Comparison of ENCODE assay signal across 8 cellular contexts in genomic region chr10:87095241-87095945, GRCh38. TPM values are rescaled to one million over a fixed set of nuclear protein-coding genes. Genes with fewer than 3 reads are reported as not detected.
A peak's percentile ranks its signal among the peaks of the same experiment; 100 is the strongest.
DNase-seq lines count a peak whose midpoint lies in the region; ATAC-seq and TF ChIP-seq lines count a peak whose summit lies in the region.

No MANE protein-coding gene starts in this region.

- POLR2A ChIA-PET in T-cell (lab: Charles Lee), result interaction anchor here in 1 of 2 donors (1.0 kb wide), 3 partner anchors 8 to 12 kb away, joined by 3 to 8 read pairs (median 4); no protein-coding TSS in a partner anchor

- H3K36me3 Mint-ChIP-seq in T-cell, result peaks cover 12% of the 10 kb centered on the region

- no peaks in the 10 kb centered on the region for H3K27me3 Mint-ChIP-seq in T-cell

- peak overlapping the region; percentile 84 to 86 (median 85) for H3K4me3 Mint-ChIP-seq in T-cell

- CTCF ChIA-PET in T-cell (lab: Charles Lee), result interaction anchor here in 1 of 2 donors (0.6 to 1.0 kb wide), 2 partner anchors 11 to 13 kb away, joined by 3 to 4 read pairs; no protein-coding TSS in a partner anchor

- no peaks in the 10 kb centered on the region for H3K27me3 ChIP-seq in HUES64 (ENCODE audit: insufficient read depth, low read length)
- H3K27me3 ChIP-seq in adrenal gland, result no peaks in the 10 kb centered on the region
- no peaks in the 10 kb centered on the region for H3K27me3 ChIP-seq in uterus

- ATAC-seq in GM21515 (IDR thresholded peaks at IDR 0.05; ENCODE audit: unreplicated experiment) (peak; percentile 49), T-cell (replicated peaks in 1 of 4) (peak; percentile 58 to 68 (median 64)), left ventricle myocardium superior (peak; percentile 89)

- H3K27ac ChIP-seq in HUES64 (ENCODE audit: low read depth, low read length) (peak overlapping the region; percentile 87), adrenal gland (peak overlapping the region; percentile 59 to 99 (median 99)), uterus (peak overlapping the region; percentile 96)

- DNase-seq in Daoy (ENCODE audit: low read depth) (peak; percentile 79), T-cell (peak; percentile 59 to 86 (median 79)), adrenal gland (peak; percentile 86 to 92 (median 90)), left ventricle myocardium superior (peak; percentile 92), putamen (ENCODE audit: low spot score) (peak; percentile 70), uterus (peak; percentile 71 to 80)

- TF ChIP-seq CTCF in adrenal gland (IDR thresholded peaks at IDR 0.05), result peak in 1 of 6 experiments; percentile 11
- peak in 2 of 4 experiments; percentile 2 to 20 for TF ChIP-seq CTCF in uterus (IDR thresholded peaks at IDR 0.05)

- H3K9me3 ChIP-seq in HUES64 (ENCODE audit: insufficient read depth, low read depth, low read length) (no peaks in the 10 kb centered on the region), adrenal gland (replicated peaks in 1 of 3) (peaks cover 0 to 3% (median 0%) of the 10 kb centered on the region in 3 donors), uterus (no peaks in the 10 kb centered on the region)

- H3K4me3 ChIP-seq in HUES64 (ENCODE audit: low read length), result peak overlapping the region; percentile 67
- peak overlapping the region; percentile 8 to 93 (median 75) for H3K4me3 ChIP-seq in adrenal gland
- peak overlapping the region; percentile 54 to 93 for H3K4me3 ChIP-seq in uterus

- H3K27ac Mint-ChIP-seq in T-cell, result peak overlapping the region; percentile 85 to 89

- no peaks in the 10 kb centered on the region for H3K9me3 Mint-ChIP-seq in T-cell

- peak overlapping the region; percentile 91 for H3K9ac ChIP-seq in HUES64 (ENCODE audit: low read depth, low read length)

- peaks cover 41 to 63% (median 55%) of the 10 kb centered on the region in 3 donors for H3K4me1 Mint-ChIP-seq in T-cell

- 5% methylated on average over 59 of the region's 59 CpGs for whole genome bisulfite sequencing in HUES64
- WGBS in adrenal gland, 4 donors, result 0 to 1% (median 1%) methylated on average over 2 to 58 of the region's 59 CpGs

- peak; percentile 60 to 84 for TF ChIP-seq POLR2A in adrenal gland (IDR thresholded peaks at IDR 0.05)
- peak in 1 of 2 donors; percentile 36 for TF ChIP-seq POLR2A in uterus (IDR thresholded peaks at IDR 0.05)

- H3K4me1 ChIP-seq in HUES64 (ENCODE audit: insufficient read depth, low read length), result peaks cover 20% of the 10 kb centered on the region
- H3K4me1 ChIP-seq in adrenal gland (replicated peaks in 1 of 2), result peaks cover 19 to 40% of the 10 kb centered on the region in 2 donors
- no peaks in the 10 kb centered on the region for H3K4me1 ChIP-seq in uterus

- H3K36me3 ChIP-seq in HUES64 (ENCODE audit: insufficient read depth, low read length) (peaks cover 29% of the 10 kb centered on the region), adrenal gland (replicated peaks in 1 of 2) (peaks cover 0 to 4% of the 10 kb centered on the region in 2 donors), uterus (no peaks in the 10 kb centered on the region)

- intact Hi-C loops in adrenal gland (cut with DNase I), result no loop called here
- intact Hi-C loops in left ventricle myocardium superior (cut with micrococcal nuclease), result no loop called here
- intact Hi-C loops in uterus (cut with DNase I; ENCODE audit: low total_unique reads), result loop anchor here (10.0 kb wide), 1 partner anchor 131 kb away; the partner anchor contains the start of gene ADIRF

RNA-seq across cellular contexts. Expression of gene SHLD2, which starts 0.4 kb away (rescaled TPM):
- 21.0 and 21.8 TPM in 2 replicates for total RNA-seq in Daoy (2014; rRNA removed; shearing (Covaris generic))
- 21.2 TPM for polyA plus RNA-seq in HUES64 (2013, experiment 1 of 2)
- 22.3 TPM for polyA plus RNA-seq in HUES64 (2013, experiment 2 of 2)
- 10 to 100 TPM; 20.9 to 29.3 (median 22.1) TPM for total RNA-seq in T-cell
- total RNA-seq in adrenal gland, result 10 to 100 TPM; 22.8 to 49.9 (median 38.8) TPM
- polyA plus RNA-seq in adrenal gland, result 10 to 100 TPM; 18.3 to 64.9 (median 31.5) TPM
- 12.1 TPM for total RNA-seq in left ventricle myocardium superior
- total RNA-seq in uterus, result 10 to 100 TPM; 17.1 to 61.6 (median 30.2) TPM

RNA-seq across cellular contexts. Expression of gene GLUD1, which starts 0.8 kb away (rescaled TPM):
- 83.3 and 84.1 TPM in 2 replicates for total RNA-seq in Daoy (2014; rRNA removed; shearing (Covaris generic))
- polyA plus RNA-seq in HUES64 (2013, experiment 1 of 2), result 76.2 TPM
- polyA plus RNA-seq in HUES64 (2013, experiment 2 of 2), result 81.8 TPM
- total RNA-seq in T-cell, result 10 to 100 TPM; 71.0 to 89.2 (median 82.9) TPM
- total RNA-seq in adrenal gland, result 100 to 1,000 TPM; 159 to 279 (median 212) TPM
- 100 to 1,000 TPM in 1 of 3 donors, 10 to 100 TPM in 2; 58.2 to 290 (median 80.9) TPM for polyA plus RNA-seq in adrenal gland
- 106 TPM for total RNA-seq in left ventricle myocardium superior
- 100 to 1,000 TPM; 115 to 189 (median 125) TPM for total RNA-seq in uterus

Comparison
In these comparisons a context has a peak if more than half of its experiments do, and no peak if none do; other contexts are left out.
1. Peak in every context shown above with its lines: DNase-seq, ATAC-seq, H3K4me3 ChIP-seq and H3K27ac ChIP-seq.